Comparison of ENCODE assay signal across 7 cellular contexts in genomic region chr6:61675734-61676133, GRCh38.
"Had no signal": no experiment of that assay in that cellular context is flagged by ENCODE, and none has a peak within 500 bp of the region (broad histone marks: within the 10 kb centered on the region; RNA-seq: fewer than 3 reads in every experiment).

No MANE protein-coding gene starts in this region.

- H3K27ac ChIP-seq: HL-60 had no signal

- H3K36me3 ChIP-seq: HAP-1 had no signal

- H3K4me2 ChIP-seq: GM23338 had no signal

- H3K4me1 ChIP-seq: HAP-1 had no signal

- H3K9me3 ChIP-seq: HAP-1 had no signal

- H3K4me3 ChIP-seq: GM23338, HAP-1 had no signal

- DNase-seq: H7, HFFc6, KG1 had no signal

- ATAC-seq: GM23338, HCT116 had no signal

- H2AFZ ChIP-seq: GM23338 had no signal
